29 cellular contexts compared by ENCODE assay signal in genomic region chr4:15852524-15852923, GRCh38.
"Had no signal": no experiment of that assay in that cellular context is flagged by ENCODE, and none has a peak within 500 bp of the region (broad histone marks: within the 10 kb centered on the region; RNA-seq: fewer than 3 reads in every experiment).

No MANE protein-coding gene starts in this region.

- H3K4me1 Mint-ChIP-seq: activated CD8-positive, alpha-beta memory T cell treated with anti-CD3 and anti-CD28 coated beads, Interleukin-2, amount 10 ng/mL, durations not matched to agents 7 days and 5 days; activated naive CD4-positive, alpha-beta T cell treated with anti-CD3 and anti-CD28 coated beads, Interleukin-2, amount 50 U/mL, for 24 hours; central memory CD8-positive, alpha-beta T cell had no signal

- H3K27me3 Mint-ChIP-seq: activated CD8-positive, alpha-beta memory T cell treated with anti-CD3 and anti-CD28 coated beads, Interleukin-2, amount 10 ng/mL, durations not matched to agents 7 days and 5 days; activated naive CD4-positive, alpha-beta T cell treated with anti-CD3 and anti-CD28 coated beads, Interleukin-2, amount 50 U/mL, for 24 hours; activated naive CD8-positive, alpha-beta T cell treated with anti-CD3 and anti-CD28 coated beads, Interleukin-2, amount 10 ng/mL, durations not matched to agents 7 days and 5 days had no signal

- H3K4me3 Mint-ChIP-seq: activated CD4-positive, alpha-beta memory T cell treated with anti-CD3 and anti-CD28 coated beads for 36 hours; activated CD8-positive, alpha-beta memory T cell treated with anti-CD3 and anti-CD28 coated beads, Interleukin-2, amount 10 ng/mL, durations not matched to agents 7 days and 5 days; activated naive CD4-positive, alpha-beta T cell treated with anti-CD3 and anti-CD28 coated beads, Interleukin-2, amount 50 U/mL, for 24 hours; activated naive CD8-positive, alpha-beta T cell treated with anti-CD3 and anti-CD28 coated beads, Interleukin-2, amount 10 ng/mL, durations not matched to agents 7 days and 5 days; central memory CD8-positive, alpha-beta T cell; T-helper 1 cell treated with Interleukin-12 subunit alpha and Interleukin-12 subunit beta and Interleukin-4 antibody, amounts not matched to agents 30 μg/mL and 1 μg/mL, for 36 hours; T-helper 2 cell treated with Interferon-gamma antibody and Interleukin-4, amounts not matched to agents 5 μg/mL and 100 μg/mL, for 36 hours had no signal

- H3K27ac Mint-ChIP-seq: activated CD4-positive, alpha-beta memory T cell treated with anti-CD3 and anti-CD28 coated beads for 36 hours; activated CD8-positive, alpha-beta memory T cell treated with anti-CD3 and anti-CD28 coated beads, Interleukin-2, amount 10 ng/mL, durations not matched to agents 7 days and 5 days; activated naive CD4-positive, alpha-beta T cell treated with anti-CD3 and anti-CD28 coated beads, Interleukin-2, amount 50 U/mL, for 24 hours; activated naive CD8-positive, alpha-beta T cell treated with anti-CD3 and anti-CD28 coated beads, Interleukin-2, amount 10 ng/mL, durations not matched to agents 7 days and 5 days; T-helper 1 cell treated with Interleukin-12 subunit alpha and Interleukin-12 subunit beta and Interleukin-4 antibody, amounts not matched to agents 30 μg/mL and 1 μg/mL, for 36 hours; T-helper 2 cell treated with Interferon-gamma antibody and Interleukin-4, amounts not matched to agents 5 μg/mL and 100 μg/mL, for 36 hours had no signal

- H3K9me3 Mint-ChIP-seq: activated CD4-positive, alpha-beta memory T cell treated with anti-CD3 and anti-CD28 coated beads for 36 hours; activated naive CD4-positive, alpha-beta T cell treated with anti-CD3 and anti-CD28 coated beads, Interleukin-2, amount 50 U/mL, for 24 hours; activated naive CD8-positive, alpha-beta T cell treated with anti-CD3 and anti-CD28 coated beads, Interleukin-2, amount 10 ng/mL, durations not matched to agents 7 days and 5 days; central memory CD8-positive, alpha-beta T cell; T-helper 1 cell treated with Interleukin-12 subunit alpha and Interleukin-12 subunit beta and Interleukin-4 antibody, amounts not matched to agents 30 μg/mL and 1 μg/mL, for 36 hours; T-helper 2 cell treated with Interferon-gamma antibody and Interleukin-4, amounts not matched to agents 5 μg/mL and 100 μg/mL, for 36 hours had no signal

- H3K27ac ChIP-seq: ascending aorta, cardiac muscle cell, Peyer's patch, SJSA1 had no signal

- DNase-seq: activated CD4-positive, alpha-beta memory T cell treated with anti-CD3 and anti-CD28 coated beads for 36 hours; activated CD4-positive, alpha-beta T cell treated with anti-CD3 and anti-CD28 coated beads, Interleukin-2, amount 50 U/mL, for 1 hour; activated CD8-positive, alpha-beta memory T cell treated with anti-CD3 and anti-CD28 coated beads, Interleukin-2, amount 10 ng/mL, durations not matched to agents 7 days and 5 days; activated CD8-positive, alpha-beta memory T cell treated with anti-CD3 and anti-CD28 coated beads, Interleukin-2, amount 50 U/mL, for 48 hours; activated effector memory CD4-positive, alpha-beta T cell treated with Interleukin-2 at 50 U/mL for 16 hours; activated naive CD4-positive, alpha-beta T cell; activated naive CD8-positive, alpha-beta T cell treated with anti-CD3 and anti-CD28 coated beads, Interleukin-2, amount 10 ng/mL, durations not matched to agents 7 days and 5 days; activated T-cell treated with anti-CD3 and anti-CD28 coated beads, Interleukin-2, amount 50 U/mL, for 48 hours; amygdala; NCI-H1105; NCI-H1436; NCI-H1694 treated with DMSO at 0.1 percent for 48 hours; NCI-H2029; NCI-H510A; NCI-H526; NCI-H748 treated with DMSO at 0.1 percent for 48 hours; NK-92 treated with Interleukin-12 subunit alpha and Interleukin-12 subunit beta, amount 100 ng/mL, for 24 hours; PC-3; Peyer's patch; RPMI8226; SHP77 treated with DMSO at 0.1 percent for 48 hours; SK-N-SH had no signal

- H3K9me3 ChIP-seq: ascending aorta, Peyer's patch, SJSA1, SK-N-SH had no signal

- H3K4me1 ChIP-seq: ascending aorta, Peyer's patch, SJSA1 had no signal

- ATAC-seq: activated CD8-positive, alpha-beta memory T cell treated with anti-CD3 and anti-CD28 coated beads, Interleukin-2, amount 10 ng/mL, durations not matched to agents 7 days and 5 days; PC-3 had no signal

- H3K4me3 ChIP-seq: ascending aorta, cardiac muscle cell, Peyer's patch, SJSA1 had no signal

- H3K36me3 Mint-ChIP-seq: activated CD4-positive, alpha-beta memory T cell treated with anti-CD3 and anti-CD28 coated beads for 36 hours had no signal

- H3K27me3 ChIP-seq: ascending aorta, cardiac muscle cell, Peyer's patch, SJSA1 had no signal

- H3K36me3 ChIP-seq: ascending aorta, cardiac muscle cell, Peyer's patch, SJSA1 had no signal
